In genomic region chr4:154424810-154425484, GRCh38 we compare ENCODE assay signal across 19 cellular contexts.
A peak's percentile ranks its signal among the peaks of the same experiment; 100 is the strongest.
DNase-seq lines count a peak whose midpoint lies in the region; ATAC-seq, FAIRE-seq and TF ChIP-seq lines count a peak whose summit lies in the region.
"Had no signal": no experiment of that assay in that cellular context is flagged by ENCODE, and none has a peak within 500 bp of the region (broad histone marks: within the 10 kb centered on the region; RNA-seq: fewer than 3 reads in every experiment).

No MANE protein-coding gene starts in this region.

- DNase-seq in K562 (ENCODE audit: extremely low read depth in 1 of 4, low spot score in 3 of 4) (no peak), lower lobe of right lung (no peak), upper lobe of right lung (no peak), T-helper 9 cell (no peak), DMS79 treated with DMSO at 0.1 percent for 48 hours (lab: John Stamatoyannopoulos, UW) (no peak), NCI-H2227 treated with DMSO at 0.1 percent for 48 hours (lab: John Stamatoyannopoulos, UW) (no peak), SJCRH30 (no peak)
- DNase-seq: 8988T; CD4-positive, alpha-beta T cell; DMS153; GF-D8; GOT3; H7; HFFc6; IMR-90 had no signal

- H4K20me1 ChIP-seq in BLaER1: no peaks in the 10 kb centered on the region
- no peaks in the 10 kb centered on the region for H4K20me1 ChIP-seq in K562 (replicated peaks; ENCODE audit: control insufficient read depth, insufficient read depth, low read length)

- in situ Hi-C loops in K562 (cut with MboI): no loop called here

- H3K9me1 ChIP-seq in K562 (ENCODE audit: control insufficient read depth, insufficient read depth, low read length): no peaks in the 10 kb centered on the region

- intact Hi-C loops in K562 (cut with micrococcal nuclease): no loop called here
- intact Hi-C loops in lower lobe of right lung (cut with DNase I): no loop called here
- intact Hi-C loops in upper lobe of right lung (cut with DNase I): no loop called here

- TF ChIP-seq POLR2A in K562 (conservative IDR thresholded peaks at IDR 0.05): no peak

- no peak for FAIRE-seq in K562 (lab: Jason Lieb, UNC)
- FAIRE-seq: HTR-8/SVneo had no signal

- WGBS in K562 (ENCODE audit: insufficient coverage, low coverage, missing lambda C conversion rate): 33% methylated on average over 7 of the region's 7 CpGs

- no peaks in the 10 kb centered on the region for H3K9me3 ChIP-seq in BLaER1
- no peaks in the 10 kb centered on the region for H3K9me3 ChIP-seq in K562 (replicated peaks; ENCODE audit: control insufficient read depth, insufficient read depth, low read depth, low read length)
- no peaks in the 10 kb centered on the region for H3K9me3 ChIP-seq in lower lobe of right lung
- H3K9me3 ChIP-seq in upper lobe of right lung: no peaks in the 10 kb centered on the region
- H3K9me3 ChIP-seq in SJCRH30 (replicated peaks): no peaks in the 10 kb centered on the region

- H3K27me3 ChIP-seq in BLaER1: no peaks in the 10 kb centered on the region
- no peaks in the 10 kb centered on the region for H3K27me3 ChIP-seq in K562 (ENCODE audit: control insufficient read depth in 2 of 2, insufficient read depth in 2 of 2, low read length in 2 of 2)
- no peaks in the 10 kb centered on the region for H3K27me3 ChIP-seq in lower lobe of right lung (ENCODE audit: low read depth)
- no peaks in the 10 kb centered on the region for H3K27me3 ChIP-seq in upper lobe of right lung
- no peaks in the 10 kb centered on the region for H3K27me3 ChIP-seq in SJCRH30

- H3K79me2 ChIP-seq in K562 (ENCODE audit: control insufficient read depth, insufficient read depth, low read length): peaks cover 4% of the 10 kb centered on the region; the same call in 2 of the 3 replicates

- no peak for TF ChIP-seq EP300 in K562 (IDR thresholded peaks at IDR 0.05; ENCODE audit: low read length)

- BruUV-seq in K562 (replicated peaks; lab: Mats Ljungman, UMichigan): no TSS peak

- H3K4me2 ChIP-seq in BLaER1 (peak overlapping the region; percentile 71), K562 (ENCODE audit: insufficient read depth, low read length) (no peak overlapping the region)

- TF ChIP-seq CTCF in K562 (IDR thresholded peaks at IDR 0.05 in 2 of 3, conservative IDR thresholded peaks at IDR 0.05 in 1 of 3; ENCODE audit: insufficient read depth in 2 of 3, low read depth in 1 of 3, low read length in 3 of 3) (no peak), lower lobe of right lung (IDR thresholded peaks at IDR 0.05) (no peak), upper lobe of right lung (IDR thresholded peaks at IDR 0.05) (no peak)

- H3K9ac ChIP-seq in BLaER1: 0 out of 2 replicates have a peak overlapping the region, but pooled peaks have one; percentile 27
- no peak overlapping the region for H3K9ac ChIP-seq in K562 (ENCODE audit: insufficient read depth in 1 of 2, low read depth in 2 of 2, low read length in 2 of 2)

- no peak overlapping the region for H2AFZ ChIP-seq in K562 (ENCODE audit: low read depth, low read length)

- CTCF ChIA-PET in K562 (lab: Yijun Ruan, JAX; ENCODE audit: low intra/inter-chr PET ratio): no interaction called here

- no peak for TF ChIP-seq RAD21 in K562 (CRISPR knock-in tag; conservative IDR thresholded peaks at IDR 0.05 in 1 of 2, IDR thresholded peaks at IDR 0.05 in 1 of 2)

- peak; percentile 29; the same call in 2 of the 3 replicates for ATAC-seq in K562
- ATAC-seq in lower lobe of right lung: peak; percentile 68 to 80
- ATAC-seq in upper lobe of right lung: peak; percentile 77
- ATAC-seq: HCT116 had no signal

- H3K4me1 ChIP-seq in BLaER1: peaks cover 72% of the 10 kb centered on the region
- H3K4me1 ChIP-seq in K562 (replicated peaks in 1 of 2; ENCODE audit: control insufficient read depth in 2 of 2, insufficient read depth in 2 of 2, low read length in 2 of 2): peaks cover 0 to 4% of the 10 kb centered on the region in 2 experiments; a peak in 3 of 5 replicates
- no peaks in the 10 kb centered on the region for H3K4me1 ChIP-seq in lower lobe of right lung
- no peaks in the 10 kb centered on the region for H3K4me1 ChIP-seq in upper lobe of right lung
- 0 out of 2 replicates have a peak, but pooled peaks cover 3% of the 10 kb centered on the region for H3K4me1 ChIP-seq in SJCRH30

- H3K36me3 ChIP-seq in BLaER1 (peaks cover 4% of the 10 kb centered on the region; the same call in 1 of the 2 replicates), K562 (ENCODE audit: control insufficient read depth, insufficient read depth, low read length) (no peaks in the 10 kb centered on the region), lower lobe of right lung (no peaks in the 10 kb centered on the region), upper lobe of right lung (no peaks in the 10 kb centered on the region), SJCRH30 (no peaks in the 10 kb centered on the region)

- POLR2A ChIA-PET in K562 (lab: Yijun Ruan, JAX): interaction anchor here (0.6 to 1.4 kb wide), 4 partner anchors 8 to 92 kb away, joined by 3 to 4 read pairs (median 3); no protein-coding TSS in a partner anchor

- peak overlapping the region; percentile 8 for H3K27ac ChIP-seq in BLaER1
- no peak overlapping the region for H3K27ac ChIP-seq in K562 (ENCODE audit: extremely low read depth, low read depth, low read length)
- H3K27ac ChIP-seq in lower lobe of right lung: no peak overlapping the region
- no peak overlapping the region for H3K27ac ChIP-seq in upper lobe of right lung
- H3K27ac ChIP-seq in SJCRH30: no peak overlapping the region
- H3K27ac ChIP-seq: C4-2B had no signal

- no peak overlapping the region for H3K4me3 ChIP-seq in BLaER1
- no peak overlapping the region for H3K4me3 ChIP-seq in K562
- H3K4me3 ChIP-seq in lower lobe of right lung: no peak overlapping the region
- no peak overlapping the region for H3K4me3 ChIP-seq in upper lobe of right lung
- H3K4me3 ChIP-seq in SJCRH30: no peak overlapping the region

TF ChIP-seq in K562, 482 proteins besides CTCF, POLR2A, EP300 and RAD21 (continues in another document):
- TF ChIP-seq ZNF140 (CRISPR knock-in tag; IDR thresholded peaks at IDR 0.05) (no peak), HSF4 (CRISPR knock-in tag; IDR thresholded peaks at IDR 0.05; ENCODE audit: borderline replicate concordance) (no peak), KDM2B (CRISPR knock-in tag; IDR thresholded peaks at IDR 0.05) (no peak), ZNF780A (CRISPR knock-in tag; IDR thresholded peaks at IDR 0.05) (no peak), ZBTB33 (CRISPR knock-in tag; IDR thresholded peaks at IDR 0.05) (no peak), PTRF (tag; IDR thresholded peaks at IDR 0.05) (no peak), TARDBP (IDR thresholded peaks at IDR 0.05) (no peak), ZNF395 (CRISPR knock-in tag; IDR thresholded peaks at IDR 0.05) (no peak), PKNOX1 (IDR thresholded peaks at IDR 0.05) (no peak), ASH1L (IDR thresholded peaks at IDR 0.05; ENCODE audit: borderline replicate concordance, low read depth, partially characterized antibody) (no peak), PYGO2 (tag; IDR thresholded peaks at IDR 0.05) (no peak), ARID1B (IDR thresholded peaks at IDR 0.05) (0 out of 2 replicates have a peak, but pooled peaks have one; percentile 13), KDM5B (IDR thresholded peaks at IDR 0.05; ENCODE audit: insufficient replicate concordance, low read depth, low read length) (no peak), SMARCA4 (IDR thresholded peaks at IDR 0.05) (no peak), ARHGAP35 (IDR thresholded peaks at IDR 0.05; ENCODE audit: partially characterized antibody) (no peak), ZKSCAN8 (CRISPR knock-in tag; IDR thresholded peaks at IDR 0.05) (no peak)
